ENCODE assay signal across 8 cellular contexts in the genomic region with DNA sequence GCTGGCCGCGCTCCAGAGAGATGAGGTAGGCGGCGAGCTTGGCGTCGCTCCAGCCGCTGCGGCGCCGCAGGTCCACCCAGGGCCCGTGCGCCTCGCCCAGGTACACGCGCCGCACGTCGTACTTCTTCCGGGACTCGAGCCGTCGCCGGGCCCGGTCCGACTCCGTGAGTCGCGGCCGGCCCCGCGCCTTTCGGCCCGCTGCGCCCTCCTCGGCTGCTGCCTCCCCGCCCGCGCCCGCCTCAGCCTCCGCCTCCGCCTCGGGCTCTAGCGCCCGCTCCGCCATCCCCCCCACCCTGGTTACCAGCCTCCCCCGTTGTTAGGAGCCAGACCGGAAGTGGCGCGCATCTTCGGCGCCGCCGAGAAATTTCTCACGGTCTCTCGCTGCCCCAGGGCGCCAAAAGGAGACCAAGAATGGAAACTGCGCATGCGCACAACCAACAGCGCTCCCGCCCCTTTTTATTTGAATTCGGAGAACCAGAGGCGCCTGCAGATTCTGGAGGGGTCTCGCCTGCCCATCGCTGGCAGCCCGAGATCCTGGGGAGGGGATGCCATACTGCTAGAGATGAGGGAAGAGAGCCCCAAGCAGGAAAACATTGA. TPM values are rescaled to one million over a fixed set of nuclear protein-coding genes. Genes with fewer than 3 reads are reported as not detected.
DNase-seq lines count a peak whose midpoint lies in the region; ATAC-seq and TF ChIP-seq lines count a peak whose summit lies in the region.

Gene ZNF653, minus strand, starts transcription at position 336 of the 597 bp plus-strand sequence. Its CDS starts 53 bp downstream, at position 283.

- H3K9me3 ChIP-seq in HUES48 (ENCODE audit: control insufficient read depth, insufficient read depth, low read length) (no peaks in the 10 kb centered on the region), NT2/D1 (ENCODE audit: insufficient read depth, low read length) (no peaks in the 10 kb centered on the region), endodermal cell (ENCODE audit: control insufficient read depth, low read length) (no peaks in the 10 kb centered on the region)

- peaks cover 7% of the 10 kb centered on the region for H3K4me1 Mint-ChIP-seq in endodermal cell

- peak within 1 kb of the TSS; percentile 72 for H3K4me3 Mint-ChIP-seq in endodermal cell

- H3K27ac ChIP-seq in HUES48 (ENCODE audit: low read depth, low read length) (peak within 1 kb of the TSS; percentile 95), endodermal cell (ENCODE audit: low read depth, low read length) (peak within 1 kb of the TSS; percentile 96)

- TF ChIP-seq CTCF in endodermal cell (conservative IDR thresholded peaks at IDR 0.05): no peak

- H3K27me3 ChIP-seq in HUES48 (ENCODE audit: control insufficient read depth, insufficient read depth, low read length) (no peaks in the 10 kb centered on the region), NT2/D1 (ENCODE audit: insufficient read depth, insufficient read length) (no peaks in the 10 kb centered on the region), endodermal cell (ENCODE audit: control insufficient read depth, insufficient read depth, low read length, poor library complexity, severe bottlenecking) (no peaks in the 10 kb centered on the region)

- ATAC-seq in GM21390 (IDR thresholded peaks at IDR 0.05; ENCODE audit: unreplicated experiment): peak; percentile 37

- H3K27me3 Mint-ChIP-seq in endodermal cell (ENCODE audit: insufficient read depth): no peaks in the 10 kb centered on the region

- DNase-seq in Caki2 (ENCODE audit: low read depth): peak; percentile 92
- DNase-seq in NT2/D1 (ENCODE audit: low read depth, low spot score): peak; percentile 95
- DNase-seq in activated CD8-positive, alpha-beta memory T cell treated with anti-CD3 and anti-CD28 coated beads, Interleukin-2, amount 50 U/mL, for 1 hour (ENCODE audit: extremely low read depth): peak; percentile 86
- DNase-seq in endodermal cell: peak; percentile 97
- DNase-seq in midbrain (lab: John Stamatoyannopoulos, UW): peak; percentile 93
- peak; percentile 90 to 92 for DNase-seq in stimulated activated CD8-positive, alpha-beta memory T cell treated with anti-CD3 and anti-CD28 coated beads, Interleukin-15, amount 100 ng/mL, for 48 hours (ENCODE audit: low read depth in 2 of 2)

- in situ Hi-C loops in Caki2 (cut with HindIII; ENCODE audit: low pct_unique_long_range_greater_than_20kb, low sequenced_read_pairs): no loop called here

- H3K36me3 ChIP-seq in HUES48 (ENCODE audit: control insufficient read depth, insufficient read depth, low read length) (0 out of 2 replicates have a peak, but pooled peaks cover 3% of the 10 kb centered on the region), NT2/D1 (ENCODE audit: insufficient read depth, insufficient read length, low read length) (peaks cover 29% of the 10 kb centered on the region), endodermal cell (ENCODE audit: control insufficient read depth, insufficient read depth, low read length) (no peaks in the 10 kb centered on the region)

- H3K4me3 ChIP-seq in HUES48 (ENCODE audit: low read depth, low read length) (peak within 1 kb of the TSS; percentile 83), NT2/D1 (ENCODE audit: insufficient read length, low read depth) (peak within 1 kb of the TSS; percentile 85), endodermal cell (ENCODE audit: low read length) (peak within 1 kb of the TSS; percentile 81)

- peak within 1 kb of the TSS; percentile 94 for H3K27ac Mint-ChIP-seq in endodermal cell

- whole genome bisulfite sequencing in endodermal cell (ENCODE audit: insufficient coverage in 1 of 2, insufficient read length in 1 of 2), 2 experiments: 0 to 1% methylated on average over 18 to 65 of the region's 65 CpGs

- no peaks in the 10 kb centered on the region for H3K9me3 Mint-ChIP-seq in endodermal cell

- H3K4me1 ChIP-seq in HUES48 (ENCODE audit: control insufficient read depth, insufficient read depth, low read length): peaks cover 10% of the 10 kb centered on the region
- peaks cover 20% of the 10 kb centered on the region for H3K4me1 ChIP-seq in NT2/D1 (ENCODE audit: insufficient read depth, insufficient read length)
- no peaks in the 10 kb centered on the region for H3K4me1 ChIP-seq in endodermal cell (ENCODE audit: control insufficient read depth, insufficient read depth, low read length)

- H3K36me3 Mint-ChIP-seq in endodermal cell (ENCODE audit: low read depth): peaks cover 9% of the 10 kb centered on the region

- H3K9ac ChIP-seq in HUES48 (ENCODE audit: low read depth, low read length) (peak within 1 kb of the TSS; percentile 90), NT2/D1 (ENCODE audit: insufficient read length, low read depth) (peak within 1 kb of the TSS; percentile 98), endodermal cell (ENCODE audit: extremely low read depth, low read length, poor library complexity, severe bottlenecking) (peak within 1 kb of the TSS; percentile 87)

RNA-seq across cellular contexts. Expression of gene ZNF653, which starts in this region (rescaled TPM):
- total RNA-seq in Caki2 (2014; rRNA removed; shearing (Covaris generic); ENCODE audit: low replicate concordance): 4.6 and 43.5 TPM in 2 replicates
- total RNA-seq in endodermal cell: 10 to 100 TPM; 12.3 to 12.6 TPM
- 11.9 TPM for polyA plus RNA-seq in endodermal cell (2013, experiment 1 of 2)
- 10.4 TPM for polyA plus RNA-seq in endodermal cell (2013, experiment 2 of 2)

Comparison
In these comparisons a context has a peak if more than half of its experiments do, and no peak if none do; other contexts are left out.
1. Peak in every context shown above with its lines: DNase-seq, ATAC-seq, H3K4me3 ChIP-seq and H3K27ac ChIP-seq.